ENCODE assay signal across 1 cellular context in the genomic region with DNA sequence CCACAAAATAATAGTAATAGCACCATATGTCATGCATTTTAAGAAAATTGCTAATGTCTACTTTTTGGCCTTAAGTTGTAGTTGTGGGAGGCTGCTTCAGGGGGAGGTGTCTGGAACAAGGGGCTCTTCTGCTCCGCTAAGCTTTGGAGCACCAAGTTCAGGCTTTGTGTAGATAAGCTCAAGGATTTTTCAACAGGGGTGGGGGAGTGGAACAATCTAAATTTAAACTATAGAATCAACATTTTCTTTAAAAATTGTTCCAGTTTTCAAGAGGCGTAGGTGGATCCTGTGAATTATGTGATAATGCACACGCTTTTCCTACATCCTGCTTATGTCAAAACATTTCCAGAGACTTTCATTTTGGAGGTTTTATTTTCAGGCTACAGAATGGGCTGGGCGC.
TF ChIP-seq lines count a peak whose summit lies in the region.

No MANE protein-coding gene starts in this region.

TF ChIP-seq in GM12878, 131 proteins besides CTCF, POLR2A, EP300 and RAD21:
- TF ChIP-seq, protein P1, sequence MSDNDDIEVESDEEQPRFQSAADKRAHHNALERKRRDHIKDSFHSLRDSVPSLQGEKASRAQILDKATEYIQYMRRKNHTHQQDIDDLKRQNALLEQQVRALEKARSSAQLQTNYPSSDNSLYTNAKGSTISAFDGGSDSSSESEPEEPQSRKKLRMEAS (IDR thresholded peaks at IDR 0.05; ENCODE audit: low read depth, low read length) = no peak
- no peak for TF ChIP-seq SRF (IDR thresholded peaks at IDR 0.05; ENCODE audit: low read depth in 2 of 2, low read length in 2 of 2)
- TF ChIP-seq FOXM1 (IDR thresholded peaks at IDR 0.05; ENCODE audit: low read depth, low read length) = no peak
- TF ChIP-seq TARDBP (IDR thresholded peaks at IDR 0.05; ENCODE audit: borderline replicate concordance) = no peak
TF ChIP-seq in GM12878: peak in this region for 0.
